ENCODE assay signal across 16 cellular contexts in the genomic region with DNA sequence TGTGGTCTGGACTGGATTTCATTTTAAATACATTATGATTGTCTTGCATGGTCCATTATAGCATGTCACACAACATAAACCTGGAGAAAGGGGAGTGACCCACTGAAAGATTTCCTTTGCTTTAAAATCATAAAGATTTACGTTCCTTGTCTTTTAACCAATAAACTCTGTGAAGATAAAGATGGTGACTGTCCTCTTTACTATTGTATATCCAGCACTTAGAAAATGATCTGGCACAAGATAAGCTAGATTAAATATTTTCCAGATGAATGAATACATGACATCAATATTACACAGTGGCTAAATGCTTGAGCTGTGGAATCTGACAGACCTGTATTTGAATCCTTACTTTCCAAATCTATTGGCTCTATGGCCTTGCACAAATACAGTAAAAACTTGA.
DNase-seq lines count a peak whose midpoint lies in the region; TF ChIP-seq lines count a peak whose summit lies in the region.
"Had no signal": no experiment of that assay in that cellular context is flagged by ENCODE, and none has a peak within 500 bp of the region (broad histone marks: within the 10 kb centered on the region; RNA-seq: fewer than 3 reads in every experiment).

No MANE protein-coding gene starts in this region.

- H3K27me3 Mint-ChIP-seq in T-helper 2 cell treated with Interferon-gamma antibody and Interleukin-4, amounts not matched to agents 5 μg/mL and 100 μg/mL, for 36 hours (ENCODE audit: low read depth): no peaks in the 10 kb centered on the region
- H3K27me3 Mint-ChIP-seq: B cell; CD4-positive, CD25-positive, alpha-beta regulatory T cell had no signal

- DNase-seq in ELR (ENCODE audit: low read depth) (peak; percentile 4), SK-N-DZ (ENCODE audit: low spot score) (peak; percentile 13), left kidney (ENCODE audit: low read depth, low spot score) (peak; percentile 54), A673 (ENCODE audit: low spot score) (no peak), NCI-H2081 (lab: John Stamatoyannopoulos, UW) (no peak)
- no peak for DNase-seq in T-helper 2 cell treated with Interferon-gamma antibody and Interleukin-4, amounts not matched to agents 5 μg/mL and 100 μg/mL, for 36 hours (ENCODE audit: low spot score)
- DNase-seq: Caco-2; CD4-positive, CD25-positive, alpha-beta regulatory T cell; CD8-positive, alpha-beta T cell; DMS153; DND-41; GOT3 had no signal

- peaks cover 1% of the 10 kb centered on the region for H3K9me3 Mint-ChIP-seq in T-helper 2 cell treated with Interferon-gamma antibody and Interleukin-4, amounts not matched to agents 5 μg/mL and 100 μg/mL, for 36 hours

- H3K27me3 ChIP-seq in A673 (replicated peaks; ENCODE audit: insufficient read depth, low read depth, low read length, poor library complexity): no peaks in the 10 kb centered on the region
- H3K27me3 ChIP-seq: BLaER1 had no signal

- no peak for TF ChIP-seq CTCF in A673 (conservative IDR thresholded peaks at IDR 0.05; ENCODE audit: low read depth, low read length)

- H3K27ac Mint-ChIP-seq in T-helper 2 cell treated with Interferon-gamma antibody and Interleukin-4, amounts not matched to agents 5 μg/mL and 100 μg/mL, for 36 hours: no peak overlapping the region
- H3K27ac Mint-ChIP-seq: B cell; CD4-positive, CD25-positive, alpha-beta regulatory T cell; CD8-positive, alpha-beta T cell had no signal

- no peaks in the 10 kb centered on the region for H3K4me1 ChIP-seq in A673 (ENCODE audit: insufficient read depth, low read length, poor library complexity, severe bottlenecking)
- H3K4me1 ChIP-seq: BLaER1, Caco-2, HAP-1 had no signal

- no peaks in the 10 kb centered on the region for H3K36me3 ChIP-seq in A673 (ENCODE audit: insufficient read depth, low read length, poor library complexity, severe bottlenecking)
- H3K36me3 ChIP-seq: BLaER1, HAP-1 had no signal

- no peak overlapping the region for H3K27ac ChIP-seq in A673 (ENCODE audit: low read depth, low read length, poor library complexity, severe bottlenecking)
- H3K27ac ChIP-seq: BLaER1, C4-2B had no signal

- POLR2A ChIA-PET in A673 (lab: Charles Lee; ENCODE audit: low non-redundant PET): interaction anchor here (0.5 kb wide), 1 partner anchor 14 kb away, joined by 10 read pairs; no protein-coding TSS in a partner anchor

- BruUV-seq in A673 (replicated peaks; lab: Mats Ljungman, UMichigan): no TSS peak

- no peak overlapping the region for H3K4me3 ChIP-seq in A673 (ENCODE audit: low read depth, low read length, poor library complexity, severe bottlenecking)
- H3K4me3 ChIP-seq: BLaER1, HAP-1 had no signal

- H3K4me3 Mint-ChIP-seq in T-helper 2 cell treated with Interferon-gamma antibody and Interleukin-4, amounts not matched to agents 5 μg/mL and 100 μg/mL, for 36 hours: no peak overlapping the region
- H3K4me3 Mint-ChIP-seq: B cell; CD4-positive, CD25-positive, alpha-beta regulatory T cell; CD8-positive, alpha-beta T cell had no signal

- H3K36me3 Mint-ChIP-seq in T-helper 2 cell treated with Interferon-gamma antibody and Interleukin-4, amounts not matched to agents 5 μg/mL and 100 μg/mL, for 36 hours (ENCODE audit: low read depth): no peaks in the 10 kb centered on the region
- H3K36me3 Mint-ChIP-seq: CD4-positive, CD25-positive, alpha-beta regulatory T cell; CD8-positive, alpha-beta T cell had no signal

- H3K9me3 ChIP-seq in A673 (ENCODE audit: low read depth, low read length, poor library complexity, severe bottlenecking): no peaks in the 10 kb centered on the region
- H3K9me3 ChIP-seq: BLaER1, Caco-2, HAP-1 had no signal

- no peaks in the 10 kb centered on the region for H3K4me1 Mint-ChIP-seq in T-helper 2 cell treated with Interferon-gamma antibody and Interleukin-4, amounts not matched to agents 5 μg/mL and 100 μg/mL, for 36 hours (ENCODE audit: low read depth)
- H3K4me1 Mint-ChIP-seq: B cell; CD4-positive, CD25-positive, alpha-beta regulatory T cell had no signal

- CTCF ChIA-PET in A673 (lab: Charles Lee): no interaction called here

- intact Hi-C loops in A673 (cut with micrococcal nuclease; ENCODE audit: unreplicated experiment): no loop called here

Comparison
In these comparisons a context has a peak if more than half of its experiments do, and no peak if none do; other contexts are left out.
1. DNase-seq: peak in ELR (single experiment), SK-N-DZ (single experiment) and left kidney (single experiment); none in A673 (single experiment), NCI-H2081 (0 of 2) and T-helper 2 cell treated with Interferon-gamma antibody and Interleukin-4, amounts not matched to agents 5 μg/mL and 100 μg/mL, for 36 hours (single experiment).